Comparison of ENCODE assay signal across 1 cellular context in genomic region chr7:4164556-4164955, GRCh38.
TF ChIP-seq lines count a peak whose summit lies in the region.

No MANE protein-coding gene starts in this region.

TF ChIP-seq in SK-N-SH, 30 proteins besides CTCF, POLR2A, EP300 and RAD21 (continued from another document):
- TF ChIP-seq, protein P1, sequence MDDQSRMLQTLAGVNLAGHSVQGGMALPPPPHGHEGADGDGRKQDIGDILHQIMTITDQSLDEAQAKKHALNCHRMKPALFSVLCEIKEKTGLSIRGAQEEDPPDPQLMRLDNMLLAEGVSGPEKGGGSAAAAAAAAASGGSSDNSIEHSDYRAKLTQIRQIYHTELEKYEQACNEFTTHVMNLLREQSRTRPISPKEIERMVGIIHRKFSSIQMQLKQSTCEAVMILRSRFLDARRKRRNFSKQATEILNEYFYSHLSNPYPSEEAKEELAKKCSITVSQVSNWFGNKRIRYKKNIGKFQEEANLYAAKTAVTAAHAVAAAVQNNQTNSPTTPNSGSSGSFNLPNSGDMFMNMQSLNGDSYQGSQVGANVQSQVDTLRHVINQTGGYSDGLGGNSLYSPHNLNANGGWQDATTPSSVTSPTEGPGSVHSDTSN (IDR thresholded peaks at IDR 0.05): no peak
- TF ChIP-seq GATA2 (CRISPR knock-in tag; IDR thresholded peaks at IDR 0.05) (no peak), FOXJ3 (CRISPR knock-in tag; IDR thresholded peaks at IDR 0.05) (no peak), NFIC (IDR thresholded peaks at IDR 0.05; ENCODE audit: borderline replicate concordance) (no peak)
- TF ChIP-seq, protein P2, sequence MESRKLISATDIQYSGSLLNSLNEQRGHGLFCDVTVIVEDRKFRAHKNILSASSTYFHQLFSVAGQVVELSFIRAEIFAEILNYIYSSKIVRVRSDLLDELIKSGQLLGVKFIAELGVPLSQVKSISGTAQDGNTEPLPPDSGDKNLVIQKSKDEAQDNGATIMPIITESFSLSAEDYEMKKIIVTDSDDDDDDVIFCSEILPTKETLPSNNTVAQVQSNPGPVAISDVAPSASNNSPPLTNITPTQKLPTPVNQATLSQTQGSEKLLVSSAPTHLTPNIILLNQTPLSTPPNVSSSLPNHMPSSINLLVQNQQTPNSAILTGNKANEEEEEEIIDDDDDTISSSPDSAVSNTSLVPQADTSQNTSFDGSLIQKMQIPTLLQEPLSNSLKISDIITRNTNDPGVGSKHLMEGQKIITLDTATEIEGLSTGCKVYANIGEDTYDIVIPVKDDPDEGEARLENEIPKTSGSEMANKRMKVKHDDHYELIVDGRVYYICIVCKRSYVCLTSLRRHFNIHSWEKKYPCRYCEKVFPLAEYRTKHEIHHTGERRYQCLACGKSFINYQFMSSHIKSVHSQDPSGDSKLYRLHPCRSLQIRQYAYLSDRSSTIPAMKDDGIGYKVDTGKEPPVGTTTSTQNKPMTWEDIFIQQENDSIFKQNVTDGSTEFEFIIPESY (IDR thresholded peaks at IDR 0.05; ENCODE audit: borderline replicate concordance, low read depth): no peak
TF ChIP-seq in SK-N-SH: peak in this region for 0.
